11 cellular contexts compared by ENCODE assay signal in the genomic region with DNA sequence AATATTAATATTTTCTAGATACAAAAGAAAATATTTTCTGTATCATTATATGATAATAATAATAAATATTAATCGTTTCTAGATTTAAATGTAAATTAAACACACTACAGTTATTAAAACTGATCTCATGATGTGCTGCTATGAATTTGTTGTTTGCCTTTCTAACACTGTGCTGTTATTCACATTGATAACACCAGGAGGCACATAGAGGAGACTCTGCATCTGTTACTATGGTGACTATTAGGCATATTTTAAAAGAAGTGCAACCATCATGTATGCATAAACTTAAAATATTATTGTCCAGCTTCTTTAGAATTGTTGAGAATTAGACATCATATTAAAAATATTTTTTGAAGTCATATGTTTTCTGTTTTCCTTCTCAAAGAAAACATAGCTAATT. TPM values are rescaled to one million over a fixed set of nuclear protein-coding genes. Genes with fewer than 3 reads are reported as not detected.
A peak's percentile ranks its signal among the peaks of the same experiment; 100 is the strongest.
DNase-seq lines count a peak whose midpoint lies in the region; ATAC-seq and TF ChIP-seq lines count a peak whose summit lies in the region.
"Had no signal": no experiment of that assay in that cellular context is flagged by ENCODE, and none has a peak within 500 bp of the region (broad histone marks: within the 10 kb centered on the region; RNA-seq: fewer than 3 reads in every experiment).

No MANE protein-coding gene starts in this region.

- H3K27me3 ChIP-seq in BE2C (no peaks in the 10 kb centered on the region), right lobe of liver (no peaks in the 10 kb centered on the region)

- H3K4me1 Mint-ChIP-seq in MCF 10A (ENCODE audit: insufficient read depth, unreplicated experiment), result no peaks in the 10 kb centered on the region
- H3K4me1 Mint-ChIP-seq: activated B cell treated with CpG ODN at 0.5 μM for 24 hours, memory B cell had no signal

- no peak overlapping the region for H3K27ac ChIP-seq in right lobe of liver

- H3K4me3 Mint-ChIP-seq in MCF 10A (ENCODE audit: unreplicated experiment), result no peak overlapping the region
- H3K4me3 Mint-ChIP-seq: activated B cell treated with CpG ODN at 0.5 μM for 24 hours, memory B cell had no signal

- no peak overlapping the region for H3K4me3 ChIP-seq in BE2C (ENCODE audit: low read depth, low read length)
- no peak overlapping the region for H3K4me3 ChIP-seq in right lobe of liver
- no peak overlapping the region for H3K4me3 ChIP-seq in lower leg skin (ENCODE audit: low read depth, poor library complexity, severe bottlenecking)

- H3K4me1 ChIP-seq in BE2C (no peaks in the 10 kb centered on the region), right lobe of liver (no peaks in the 10 kb centered on the region)

- CTCF ChIA-PET in MCF 10A (lab: Yijun Ruan, JAX), result interaction anchor here (0.5 to 5.2 kb wide), 11 partner anchors 12 to 1643 kb away, joined by 3 to 41 read pairs (median 3); no protein-coding TSS in a partner anchor

- H3K9me3 Mint-ChIP-seq in MCF 10A (ENCODE audit: unreplicated experiment), result no peaks in the 10 kb centered on the region

- no peaks in the 10 kb centered on the region for H3K36me3 Mint-ChIP-seq in MCF 10A (ENCODE audit: insufficient read depth, unreplicated experiment)
- H3K36me3 Mint-ChIP-seq: memory B cell had no signal

- H3K27me3 Mint-ChIP-seq in MCF 10A (ENCODE audit: insufficient read depth, unreplicated experiment), result no peaks in the 10 kb centered on the region
- H3K27me3 Mint-ChIP-seq: activated B cell treated with CpG ODN at 0.5 μM for 24 hours, memory B cell had no signal

- POLR2A ChIA-PET in MCF 10A (lab: Yijun Ruan, JAX), result interaction anchor here (0.6 to 3.4 kb wide), 2 partner anchors 11 to 93 kb away, joined by 3 to 11 read pairs; partner anchors contain the start of gene GLRB

- intact Hi-C loops in MCF 10A (cut with micrococcal nuclease) (loop anchor here (1.0 to 10.0 kb wide), 3 partner anchors 31 to 661 kb away; no protein-coding TSS in a partner anchor), right lobe of liver (cut with DNase I) (no loop called here), lower leg skin (cut with DNase I; ENCODE audit: low total_unique reads) (no loop called here)

- DNase-seq in BE2C (no peak), NAMALWA (ENCODE audit: low spot score) (peak; percentile 8), MCF 10A (ENCODE audit: unreplicated experiment) (peak; percentile 48), right lobe of liver (no peak), lower leg skin (ENCODE audit: low spot score in 2 of 2) (no peak), NCI-H510A (lab: John Stamatoyannopoulos, UW) (no peak), NCI-H510A treated with DMSO at 0.1 percent for 48 hours (lab: John Stamatoyannopoulos, UW) (no peak)
- DNase-seq: activated B cell treated with CpG ODN at 0.5 μM for 24 hours, DMS153 had no signal

- H3K27ac Mint-ChIP-seq in MCF 10A (ENCODE audit: low read depth, unreplicated experiment), result no peak overlapping the region
- H3K27ac Mint-ChIP-seq: activated B cell treated with CpG ODN at 0.5 μM for 24 hours, memory B cell had no signal

- TF ChIP-seq POLR2A in right lobe of liver (IDR thresholded peaks at IDR 0.05), result no peak
- TF ChIP-seq POLR2A in lower leg skin (IDR thresholded peaks at IDR 0.05), result no peak

- no peaks in the 10 kb centered on the region for H3K36me3 ChIP-seq in BE2C
- no peaks in the 10 kb centered on the region for H3K36me3 ChIP-seq in right lobe of liver

- ATAC-seq in right lobe of liver (peak; percentile 51 to 83 (median 80)), GM21367 (IDR thresholded peaks at IDR 0.05; ENCODE audit: unreplicated experiment) (no peak)

- H3K9me3 ChIP-seq in BE2C (no peaks in the 10 kb centered on the region), right lobe of liver (peaks cover 0 to 3% (median 0%) of the 10 kb centered on the region in 4 donors)

- WGBS in right lobe of liver (ENCODE audit: insufficient coverage, low coverage, low lambda C conversion rate, missing lambda C conversion rate), result 21% methylated on average over 1 of the region's 1 CpG
- WGBS in lower leg skin, 2 donors, result 67 to 79% methylated on average over 1 of the region's 1 CpG

- BruUV-seq in MCF 10A (replicated peaks; lab: Mats Ljungman, UMichigan), result no TSS peak

- peak; percentile 20; the same call in 1 of the 2 replicates for TF ChIP-seq CTCF in BE2C (IDR thresholded peaks at IDR 0.05; ENCODE audit: low read depth, low read length)
- TF ChIP-seq CTCF in MCF 10A (IDR thresholded peaks at IDR 0.05; ENCODE audit: unreplicated experiment), result peak; percentile 43
- TF ChIP-seq CTCF in right lobe of liver (IDR thresholded peaks at IDR 0.05), result peak; percentile 42 to 60 (median 52)
- TF ChIP-seq CTCF in lower leg skin (IDR thresholded peaks at IDR 0.05), result no peak

RNA-seq across cellular contexts. Expression of gene PDGFC, which starts 11.8 kb away (rescaled TPM):
- polyA plus RNA-seq in BE2C (2012; ENCODE audit: insufficient read depth, insufficient read length, low read depth), result not detected
- total RNA-seq in MCF 10A (2022), result 74.8 and 83.7 TPM in 2 replicates
- total RNA-seq in right lobe of liver, result 10 to 100 TPM in 3 of 6 experiments, 1 to 10 TPM in 3; 6.6 to 19.0 (median 10.3) TPM
- total RNA-seq in lower leg skin, result 10 to 100 TPM; 18.9 to 24.4 (median 21.0) TPM
- total RNA-seq: activated B cell treated with CpG ODN at 0.5 μM for 24 hours had no signal

Comparison
In these comparisons a context has a peak if more than half of its experiments do, and no peak if none do; other contexts are left out.
1. DNase-seq: peak in NAMALWA (single experiment) and MCF 10A (single experiment); none in BE2C (single experiment), right lobe of liver (0 of 3), lower leg skin (0 of 2), NCI-H510A (single experiment) and NCI-H510A treated with DMSO at 0.1 percent for 48 hours (single experiment).
2. CTCF ChIP-seq: peak in BE2C (single experiment), MCF 10A (single experiment) and right lobe of liver (4 of 4); none in lower leg skin (0 of 3).